ENCODE assay signal across 8 cellular contexts in genomic region chr22:21032037-21032842, GRCh38. TPM values are rescaled to one million over a fixed set of nuclear protein-coding genes. Genes with fewer than 3 reads are reported as not detected.
DNase-seq lines count a peak whose midpoint lies in the region; ATAC-seq and TF ChIP-seq lines count a peak whose summit lies in the region.

Gene SLC7A4 (minus strand): TSS chr22:21032561. CDS start chr22:21031812, 749 bp downstream.

- H3K9me3 ChIP-seq in CD4-positive, alpha-beta T cell (ENCODE audit: control insufficient read depth, low read length): no peaks in the 10 kb centered on the region
- H3K9me3 ChIP-seq in osteoblast (ENCODE audit: low read depth, low read length) (no peaks in the 10 kb centered on the region), PC-9 (ENCODE audit: insufficient read depth, low read depth) (no peaks in the 10 kb centered on the region)

- H3K4me3 ChIP-seq in osteoblast (ENCODE audit: insufficient read depth, low read length): peak within 1 kb of the TSS; percentile 40
- no peak within 1 kb of the TSS for H3K4me3 ChIP-seq in PC-9

- H3K36me3 ChIP-seq in osteoblast (ENCODE audit: insufficient read depth, low read length): no peaks in the 10 kb centered on the region
- H3K36me3 ChIP-seq in PC-9 (ENCODE audit: low read depth): no peaks in the 10 kb centered on the region

- no peaks in the 10 kb centered on the region for H3K4me1 Mint-ChIP-seq in CD4-positive, alpha-beta T cell (ENCODE audit: low read depth)

- H3K36me3 Mint-ChIP-seq in CD4-positive, alpha-beta T cell (ENCODE audit: low read depth): no peaks in the 10 kb centered on the region

- POLR2A ChIA-PET in CD4-positive, alpha-beta T cell (lab: Charles Lee): no interaction called here
- POLR2A ChIA-PET in PC-9 (lab: Charles Lee; ENCODE audit: unreplicated experiment): interaction anchor here (0.9 kb wide), 1 partner anchor 12 kb away, joined by 7 read pairs; no protein-coding TSS in a partner anchor

- H3K9me2 ChIP-seq in PC-9 (ENCODE audit: insufficient read depth): no peaks in the 10 kb centered on the region

- peak; percentile 57 for ATAC-seq in CD4-positive, alpha-beta T cell (ENCODE audit: poor library complexity)
- ATAC-seq in foreskin keratinocyte (peak; percentile 18), GM21423 (IDR thresholded peaks at IDR 0.05; ENCODE audit: unreplicated experiment) (no peak)

- H3K27ac Mint-ChIP-seq in CD4-positive, alpha-beta T cell: no peak within 1 kb of the TSS

- H4K20me1 ChIP-seq in osteoblast (ENCODE audit: insufficient read depth, low read length) (no peaks in the 10 kb centered on the region), PC-9 (ENCODE audit: insufficient read depth) (no peaks in the 10 kb centered on the region)

- peaks cover 3% of the 10 kb centered on the region for H3F3A ChIP-seq in PC-9 (ENCODE audit: insufficient read depth, low read depth)

- H3K27me3 ChIP-seq in CD4-positive, alpha-beta T cell (ENCODE audit: control insufficient read depth, insufficient read depth, low read length): peaks cover 24% of the 10 kb centered on the region
- H3K27me3 ChIP-seq in foreskin keratinocyte (peaks cover 35% of the 10 kb centered on the region), osteoblast (ENCODE audit: insufficient read depth, low read length) (peaks cover 32% of the 10 kb centered on the region), PC-9 (ENCODE audit: insufficient read depth, low read depth) (no peaks in the 10 kb centered on the region)

- no peak for DNase-seq in CD4-positive, alpha-beta T cell
- DNase-seq in SW480 (ENCODE audit: low spot score) (peak; percentile 55), foreskin keratinocyte (no peak), osteoblast (ENCODE audit: insufficient read length, low spot score, missing footprints) (peak; percentile 80), mesenteric fat pad (ENCODE audit: low spot score) (no peak), HuH-7 (ENCODE audit: low spot score) (no peak), PC-9 (no peak)

- no peak for TF ChIP-seq CTCF in CD4-positive, alpha-beta T cell (IDR thresholded peaks at IDR 0.05)
- TF ChIP-seq CTCF in foreskin keratinocyte (conservative IDR thresholded peaks at IDR 0.05) (no peak), osteoblast (IDR thresholded peaks at IDR 0.05; ENCODE audit: extremely low read depth, low read depth, low read length) (no peak), PC-9 (conservative IDR thresholded peaks at IDR 0.05) (no peak)

- H2AFZ ChIP-seq in osteoblast (ENCODE audit: low read length): no peak within 1 kb of the TSS
- H2AFZ ChIP-seq in PC-9: no peak within 1 kb of the TSS

- peak within 1 kb of the TSS; percentile 53 for H3K4me2 ChIP-seq in osteoblast (ENCODE audit: insufficient read depth, low read length)
- H3K4me2 ChIP-seq in PC-9: no peak within 1 kb of the TSS

- H3K4me3 Mint-ChIP-seq in CD4-positive, alpha-beta T cell: no peak within 1 kb of the TSS

- intact Hi-C loops in CD4-positive, alpha-beta T cell (cut with DNase I, micrococcal nuclease): no loop called here
- intact Hi-C loops in PC-9 (cut with micrococcal nuclease; ENCODE audit: unreplicated experiment): no loop called here

- peaks cover 32% of the 10 kb centered on the region for H3K27me3 Mint-ChIP-seq in CD4-positive, alpha-beta T cell

- no peak within 1 kb of the TSS for H3K27ac ChIP-seq in CD4-positive, alpha-beta T cell (ENCODE audit: low read depth, low read length)
- H3K27ac ChIP-seq in foreskin keratinocyte (no peak within 1 kb of the TSS), osteoblast (ENCODE audit: low read depth, low read length) (no peak within 1 kb of the TSS), PC-9 (no peak within 1 kb of the TSS)

- CTCF ChIA-PET in CD4-positive, alpha-beta T cell (lab: Charles Lee): no interaction called here
- CTCF ChIA-PET in PC-9 (lab: Charles Lee): no interaction called here

- peaks cover 4% of the 10 kb centered on the region for H3K4me1 ChIP-seq in foreskin keratinocyte
- H3K4me1 ChIP-seq in osteoblast (ENCODE audit: insufficient read depth, low read length): peaks cover 6% of the 10 kb centered on the region
- peaks cover 1% of the 10 kb centered on the region for H3K4me1 ChIP-seq in PC-9 (replicated peaks; ENCODE audit: insufficient read depth)

- H3K9me3 Mint-ChIP-seq in CD4-positive, alpha-beta T cell: no peaks in the 10 kb centered on the region

- H3K79me2 ChIP-seq in osteoblast (ENCODE audit: insufficient read depth, low read length) (no peaks in the 10 kb centered on the region), PC-9 (ENCODE audit: low read depth) (no peaks in the 10 kb centered on the region)

- BruUV-seq in PC-9 (replicated peaks; lab: Mats Ljungman, UMichigan): no TSS peak

RNA-seq across cellular contexts. Expression of gene SLC7A4, which starts in this region (rescaled TPM):
- not detected for total RNA-seq in CD4-positive, alpha-beta T cell
- total RNA-seq in foreskin keratinocyte (0.07 and 0.11 TPM in 2 replicates), osteoblast (under 0.01 and 0.36 TPM in 2 replicates), mesenteric fat pad (7.6 TPM), PC-9 (2021) (not detected in 2 replicates)
- 0.03 and 0.08 TPM in 2 replicates for polyA plus RNA-seq in foreskin keratinocyte

Comparison
In these comparisons a context has a peak if more than half of its experiments do, and no peak if none do; other contexts are left out.
1. Peak in ATAC-seq in CD4-positive, alpha-beta T cell; RNA of the gene not detected or under 1 TPM.
2. Peak in ATAC-seq in foreskin keratinocyte; RNA of the gene not detected or under 1 TPM.
3. Peak in DNase-seq, H3K4me3 ChIP-seq and H3K4me2 ChIP-seq in osteoblast; RNA of the gene not detected or under 1 TPM.